In the genomic region with DNA sequence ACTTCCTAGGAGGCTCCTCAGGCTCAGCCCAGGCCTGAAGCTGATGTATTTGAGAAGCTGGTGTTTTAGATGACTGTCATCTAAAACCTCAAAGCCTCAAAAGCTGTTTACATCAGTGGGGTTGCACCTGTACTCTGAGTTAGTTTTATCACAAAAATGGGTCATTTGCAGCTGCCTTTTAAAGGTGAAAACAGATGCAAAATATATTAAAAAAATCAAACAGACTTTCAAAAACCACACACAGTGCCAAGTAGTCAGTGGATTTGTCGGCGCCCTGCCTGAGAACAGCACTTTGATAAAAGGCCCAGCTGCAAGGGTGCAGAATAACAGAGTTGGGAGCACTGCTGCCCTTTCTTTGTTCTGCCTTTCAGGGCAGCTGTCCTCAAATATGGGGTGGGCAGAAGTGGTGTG, we compare ENCODE assay signal across 11 cellular contexts.
A peak's percentile ranks its signal among the peaks of the same experiment; 100 is the strongest.
DNase-seq lines count a peak whose midpoint lies in the region; ATAC-seq and TF ChIP-seq lines count a peak whose summit lies in the region.
"Had no signal": no experiment of that assay in that cellular context is flagged by ENCODE, and none has a peak within 500 bp of the region (broad histone marks: within the 10 kb centered on the region; RNA-seq: fewer than 3 reads in every experiment).

No MANE protein-coding gene starts in this region.

- H3K4me1 ChIP-seq in aorta (ENCODE audit: control insufficient read depth in 1 of 2, insufficient read depth in 2 of 2, low read length in 2 of 2) = no peaks in the 10 kb centered on the region
- H3K4me1 ChIP-seq: ascending aorta had no signal

- TF ChIP-seq CTCF in mesothelial cell of epicardium (IDR thresholded peaks at IDR 0.05; ENCODE audit: unreplicated experiment) (no peak), GM13977 (IDR thresholded peaks at IDR 0.05; ENCODE audit: extremely low read depth, insufficient read depth, missing control alignments) (no peak)

- POLR2A ChIA-PET in T-cell (lab: Charles Lee) = interaction anchor here in 1 of 2 donors (0.8 to 1.1 kb wide), 4 partner anchors 24 to 160 kb away, joined by 3 to 4 read pairs (median 3); no protein-coding TSS in a partner anchor

- H3K27ac ChIP-seq in cingulate gyrus (ENCODE audit: low read depth, low read length) (peak overlapping the region; percentile 42), aorta (ENCODE audit: low read depth in 1 of 2, low read length in 2 of 2) (no peak overlapping the region)
- H3K27ac ChIP-seq: ascending aorta, left ventricle myocardium inferior had no signal

- H3K36me3 Mint-ChIP-seq in activated T-cell treated with anti-CD3 and anti-CD28 coated beads, Interleukin-2, amount 50 U/mL, for 72 hours (ENCODE audit: insufficient read depth in 2 of 2) = peaks cover 21 to 33% of the 10 kb centered on the region in 2 donors
- H3K36me3 Mint-ChIP-seq in T-cell (peaks cover 39% of the 10 kb centered on the region), mesothelial cell of epicardium (peaks cover 29% of the 10 kb centered on the region)

- no peaks in the 10 kb centered on the region for H3K27me3 ChIP-seq in aorta (ENCODE audit: control insufficient read depth in 1 of 2, insufficient read depth in 2 of 2, low read length in 1 of 2)
- H3K27me3 ChIP-seq: ascending aorta had no signal

- CTCF ChIA-PET in T-cell (lab: Charles Lee) = interaction anchor here in 1 of 2 donors (0.7 to 1.3 kb wide), 5 partner anchors 10 to 596 kb away, joined by 3 to 11 read pairs (median 4); no protein-coding TSS in a partner anchor

- peaks cover 45% of the 10 kb centered on the region for H3K4me1 Mint-ChIP-seq in activated T-cell treated with anti-CD3 and anti-CD28 coated beads, Interleukin-2, amount 50 U/mL, for 72 hours (ENCODE audit: low read depth)
- peaks cover 72 to 84% (median 73%) of the 10 kb centered on the region in 3 donors for H3K4me1 Mint-ChIP-seq in T-cell
- no peaks in the 10 kb centered on the region for H3K4me1 Mint-ChIP-seq in mesothelial cell of epicardium

- WGBS in aorta, 2 donors = 68 to 72% methylated on average over 2 of the region's 2 CpGs

- peak; percentile 89 to 91 for ATAC-seq in activated T-cell treated with anti-CD3 and anti-CD28 coated beads, Interleukin-2, amount 50 U/mL, for 72 hours (replicated peaks in 1 of 2)
- ATAC-seq in T-cell (replicated peaks in 1 of 4) (peak; percentile 87 to 90 (median 88)), aorta (ENCODE audit: low FRiP score) (no peak)
- peak; percentile 48 for ATAC-seq in stimulated activated naive CD8-positive, alpha-beta T cell treated with anti-CD3 and anti-CD28 coated beads, Interleukin-15, Interleukin-2, amounts not matched to agents 100 U/mL and 50 U/mL, for 24 hours

- H3K27ac Mint-ChIP-seq in activated T-cell treated with anti-CD3 and anti-CD28 coated beads, Interleukin-2, amount 50 U/mL, for 72 hours = peak overlapping the region; percentile 87
- H3K27ac Mint-ChIP-seq in T-cell (peak overlapping the region; percentile 89 to 93), mesothelial cell of epicardium (no peak overlapping the region)

- H3K4me3 ChIP-seq in aorta (ENCODE audit: low read length in 2 of 2) = no peak overlapping the region
- H3K4me3 ChIP-seq: ascending aorta, left ventricle myocardium inferior had no signal

- intact Hi-C loops in aorta (cut with DNase I) = no loop called here

- H3K4me3 Mint-ChIP-seq in activated T-cell treated with anti-CD3 and anti-CD28 coated beads, Interleukin-2, amount 50 U/mL, for 72 hours = peak overlapping the region in 1 of 2 donors; percentile 52
- H3K4me3 Mint-ChIP-seq in T-cell = peak overlapping the region; percentile 43 to 70 (median 58)
- H3K4me3 Mint-ChIP-seq in mesothelial cell of epicardium = no peak overlapping the region

- peaks cover 0 to 7% of the 10 kb centered on the region in 2 donors for H3K9me3 Mint-ChIP-seq in activated T-cell treated with anti-CD3 and anti-CD28 coated beads, Interleukin-2, amount 50 U/mL, for 72 hours
- no peaks in the 10 kb centered on the region for H3K9me3 Mint-ChIP-seq in T-cell
- peaks cover 24% of the 10 kb centered on the region for H3K9me3 Mint-ChIP-seq in mesothelial cell of epicardium

- H3K9me3 ChIP-seq in aorta (ENCODE audit: control insufficient read depth, low read length) = no peaks in the 10 kb centered on the region
- H3K9me3 ChIP-seq: left ventricle myocardium inferior had no signal

- peaks cover 0 to 12% of the 10 kb centered on the region in 2 donors for H3K36me3 ChIP-seq in aorta (ENCODE audit: control insufficient read depth in 1 of 2, insufficient read depth in 2 of 2, low read length in 1 of 2)

- no peaks in the 10 kb centered on the region for H3K27me3 Mint-ChIP-seq in activated T-cell treated with anti-CD3 and anti-CD28 coated beads, Interleukin-2, amount 50 U/mL, for 72 hours (ENCODE audit: low read depth)
- H3K27me3 Mint-ChIP-seq in T-cell (no peaks in the 10 kb centered on the region), mesothelial cell of epicardium (ENCODE audit: low read depth) (no peaks in the 10 kb centered on the region)

- in situ Hi-C loops in GM13977 (cut with MboI; ENCODE audit: low pct_unique_long_range_greater_than_20kb, low sequenced_read_pairs, unreplicated experiment) = no loop called here

- peak in 1 of 2 donors; percentile 14 for DNase-seq in activated T-cell treated with anti-CD3 and anti-CD28 coated beads, Interleukin-2, amount 50 U/mL, for 72 hours
- DNase-seq in activated T-cell treated with anti-CD3 and anti-CD28 coated beads, Interleukin-2, amount 50 U/mL, for 1 hour = no peak
- peak in 33 of 34 experiments; percentile 18 to 72 (median 41) for DNase-seq in T-cell
- DNase-seq in stimulated activated naive CD8-positive, alpha-beta T cell treated with anti-CD3 and anti-CD28 coated beads, Interleukin-15, Interleukin-2, amounts not matched to agents 100 U/mL and 50 U/mL, for 24 hours = no peak
- DNase-seq in aorta = no peak
- DNase-seq in mesothelial cell of epicardium (ENCODE audit: low spot score in 2 of 2, unreplicated experiment in 2 of 2) = no peak
- no peak for DNase-seq in GM13977 (ENCODE audit: low spot score)
- DNase-seq: left ventricle myocardium inferior, NCI-H2171 treated with DMSO at 0.1 percent for 48 hours had no signal

Comparison
In these comparisons a context has a peak if more than half of its experiments do, and no peak if none do; other contexts are left out.
1. DNase-seq: peak in T-cell (33 of 34); none in activated T-cell treated with anti-CD3 and anti-CD28 coated beads, Interleukin-2, amount 50 U/mL, for 1 hour (single experiment), stimulated activated naive CD8-positive, alpha-beta T cell treated with anti-CD3 and anti-CD28 coated beads, Interleukin-15, Interleukin-2, amounts not matched to agents 100 U/mL and 50 U/mL, for 24 hours (single experiment), aorta (0 of 2), mesothelial cell of epicardium (0 of 2) and GM13977 (single experiment).